1 cellular context compared by ENCODE assay signal in genomic region chr3:14891135-14892132, GRCh38.
TF ChIP-seq lines count a peak whose summit lies in the region.

No MANE protein-coding gene starts in this region.

TF ChIP-seq in H1, 55 proteins besides CTCF, POLR2A, EP300 and RAD21:
- TF ChIP-seq CBX8 (IDR thresholded peaks at IDR 0.05; ENCODE audit: borderline replicate concordance, low read depth, low read length): no peak
- TF ChIP-seq, protein P1, sequence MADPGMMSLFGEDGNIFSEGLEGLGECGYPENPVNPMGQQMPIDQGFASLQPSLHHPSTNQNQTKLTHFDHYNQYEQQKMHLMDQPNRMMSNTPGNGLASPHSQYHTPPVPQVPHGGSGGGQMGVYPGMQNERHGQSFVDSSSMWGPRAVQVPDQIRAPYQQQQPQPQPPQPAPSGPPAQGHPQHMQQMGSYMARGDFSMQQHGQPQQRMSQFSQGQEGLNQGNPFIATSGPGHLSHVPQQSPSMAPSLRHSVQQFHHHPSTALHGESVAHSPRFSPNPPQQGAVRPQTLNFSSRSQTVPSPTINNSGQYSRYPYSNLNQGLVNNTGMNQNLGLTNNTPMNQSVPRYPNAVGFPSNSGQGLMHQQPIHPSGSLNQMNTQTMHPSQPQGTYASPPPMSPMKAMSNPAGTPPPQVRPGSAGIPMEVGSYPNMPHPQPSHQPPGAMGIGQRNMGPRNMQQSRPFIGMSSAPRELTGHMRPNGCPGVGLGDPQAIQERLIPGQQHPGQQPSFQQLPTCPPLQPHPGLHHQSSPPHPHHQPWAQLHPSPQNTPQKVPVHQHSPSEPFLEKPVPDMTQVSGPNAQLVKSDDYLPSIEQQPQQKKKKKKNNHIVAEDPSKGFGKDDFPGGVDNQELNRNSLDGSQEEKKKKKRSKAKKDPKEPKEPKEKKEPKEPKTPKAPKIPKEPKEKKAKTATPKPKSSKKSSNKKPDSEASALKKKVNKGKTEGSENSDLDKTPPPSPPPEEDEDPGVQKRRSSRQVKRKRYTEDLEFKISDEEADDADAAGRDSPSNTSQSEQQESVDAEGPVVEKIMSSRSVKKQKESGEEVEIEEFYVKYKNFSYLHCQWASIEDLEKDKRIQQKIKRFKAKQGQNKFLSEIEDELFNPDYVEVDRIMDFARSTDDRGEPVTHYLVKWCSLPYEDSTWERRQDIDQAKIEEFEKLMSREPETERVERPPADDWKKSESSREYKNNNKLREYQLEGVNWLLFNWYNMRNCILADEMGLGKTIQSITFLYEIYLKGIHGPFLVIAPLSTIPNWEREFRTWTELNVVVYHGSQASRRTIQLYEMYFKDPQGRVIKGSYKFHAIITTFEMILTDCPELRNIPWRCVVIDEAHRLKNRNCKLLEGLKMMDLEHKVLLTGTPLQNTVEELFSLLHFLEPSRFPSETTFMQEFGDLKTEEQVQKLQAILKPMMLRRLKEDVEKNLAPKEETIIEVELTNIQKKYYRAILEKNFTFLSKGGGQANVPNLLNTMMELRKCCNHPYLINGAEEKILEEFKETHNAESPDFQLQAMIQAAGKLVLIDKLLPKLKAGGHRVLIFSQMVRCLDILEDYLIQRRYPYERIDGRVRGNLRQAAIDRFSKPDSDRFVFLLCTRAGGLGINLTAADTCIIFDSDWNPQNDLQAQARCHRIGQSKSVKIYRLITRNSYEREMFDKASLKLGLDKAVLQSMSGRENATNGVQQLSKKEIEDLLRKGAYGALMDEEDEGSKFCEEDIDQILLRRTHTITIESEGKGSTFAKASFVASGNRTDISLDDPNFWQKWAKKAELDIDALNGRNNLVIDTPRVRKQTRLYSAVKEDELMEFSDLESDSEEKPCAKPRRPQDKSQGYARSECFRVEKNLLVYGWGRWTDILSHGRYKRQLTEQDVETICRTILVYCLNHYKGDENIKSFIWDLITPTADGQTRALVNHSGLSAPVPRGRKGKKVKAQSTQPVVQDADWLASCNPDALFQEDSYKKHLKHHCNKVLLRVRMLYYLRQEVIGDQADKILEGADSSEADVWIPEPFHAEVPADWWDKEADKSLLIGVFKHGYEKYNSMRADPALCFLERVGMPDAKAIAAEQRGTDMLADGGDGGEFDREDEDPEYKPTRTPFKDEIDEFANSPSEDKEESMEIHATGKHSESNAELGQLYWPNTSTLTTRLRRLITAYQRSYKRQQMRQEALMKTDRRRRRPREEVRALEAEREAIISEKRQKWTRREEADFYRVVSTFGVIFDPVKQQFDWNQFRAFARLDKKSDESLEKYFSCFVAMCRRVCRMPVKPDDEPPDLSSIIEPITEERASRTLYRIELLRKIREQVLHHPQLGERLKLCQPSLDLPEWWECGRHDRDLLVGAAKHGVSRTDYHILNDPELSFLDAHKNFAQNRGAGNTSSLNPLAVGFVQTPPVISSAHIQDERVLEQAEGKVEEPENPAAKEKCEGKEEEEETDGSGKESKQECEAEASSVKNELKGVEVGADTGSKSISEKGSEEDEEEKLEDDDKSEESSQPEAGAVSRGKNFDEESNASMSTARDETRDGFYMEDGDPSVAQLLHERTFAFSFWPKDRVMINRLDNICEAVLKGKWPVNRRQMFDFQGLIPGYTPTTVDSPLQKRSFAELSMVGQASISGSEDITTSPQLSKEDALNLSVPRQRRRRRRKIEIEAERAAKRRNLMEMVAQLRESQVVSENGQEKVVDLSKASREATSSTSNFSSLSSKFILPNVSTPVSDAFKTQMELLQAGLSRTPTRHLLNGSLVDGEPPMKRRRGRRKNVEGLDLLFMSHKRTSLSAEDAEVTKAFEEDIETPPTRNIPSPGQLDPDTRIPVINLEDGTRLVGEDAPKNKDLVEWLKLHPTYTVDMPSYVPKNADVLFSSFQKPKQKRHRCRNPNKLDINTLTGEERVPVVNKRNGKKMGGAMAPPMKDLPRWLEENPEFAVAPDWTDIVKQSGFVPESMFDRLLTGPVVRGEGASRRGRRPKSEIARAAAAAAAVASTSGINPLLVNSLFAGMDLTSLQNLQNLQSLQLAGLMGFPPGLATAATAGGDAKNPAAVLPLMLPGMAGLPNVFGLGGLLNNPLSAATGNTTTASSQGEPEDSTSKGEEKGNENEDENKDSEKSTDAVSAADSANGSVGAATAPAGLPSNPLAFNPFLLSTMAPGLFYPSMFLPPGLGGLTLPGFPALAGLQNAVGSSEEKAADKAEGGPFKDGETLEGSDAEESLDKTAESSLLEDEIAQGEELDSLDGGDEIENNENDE (IDR thresholded peaks at IDR 0.05; ENCODE audit: insufficient replicate concordance, low read length): no peak
- TF ChIP-seq NANOG (IDR thresholded peaks at IDR 0.05; ENCODE audit: insufficient read depth, low read depth, low read length, poor library complexity, severe bottlenecking): no peak
- TF ChIP-seq EGR1 (IDR thresholded peaks at IDR 0.05; ENCODE audit: borderline replicate concordance, low read depth, low read length): no peak
- no peak for TF ChIP-seq TAF1 (IDR thresholded peaks at IDR 0.05; ENCODE audit: low read depth, low read length)
- TF ChIP-seq BRCA1 (IDR thresholded peaks at IDR 0.05; ENCODE audit: low read depth, low read length): no peak
- TF ChIP-seq, protein P2, sequence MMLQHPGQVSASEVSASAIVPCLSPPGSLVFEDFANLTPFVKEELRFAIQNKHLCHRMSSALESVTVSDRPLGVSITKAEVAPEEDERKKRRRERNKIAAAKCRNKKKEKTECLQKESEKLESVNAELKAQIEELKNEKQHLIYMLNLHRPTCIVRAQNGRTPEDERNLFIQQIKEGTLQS (IDR thresholded peaks at IDR 0.05; ENCODE audit: insufficient read depth, low read depth, low read length): no peak
- no peak for TF ChIP-seq JUND (IDR thresholded peaks at IDR 0.05; ENCODE audit: low read length)
- no peak for TF ChIP-seq SIRT6 (IDR thresholded peaks at IDR 0.05; ENCODE audit: low read length)
